Comparison of ENCODE assay signal across 8 cellular contexts in genomic region chr7:80134105-80134535, GRCh38. TPM values are rescaled to one million over a fixed set of nuclear protein-coding genes. Genes with fewer than 3 reads are reported as not detected.
A peak's percentile ranks its signal among the peaks of the same experiment; 100 is the strongest.
DNase-seq lines count a peak whose midpoint lies in the region; ATAC-seq, FAIRE-seq and TF ChIP-seq lines count a peak whose summit lies in the region.

No MANE protein-coding gene starts in this region.

- H3K9me3 ChIP-seq in HAP-1: no peaks in the 10 kb centered on the region
- no peaks in the 10 kb centered on the region for H3K9me3 ChIP-seq in iPS-15b (ENCODE audit: control insufficient read depth, insufficient read depth, low read length)
- no peaks in the 10 kb centered on the region for H3K9me3 ChIP-seq in skeletal muscle satellite cell (replicated peaks; ENCODE audit: low read length)

- H3K4me3 ChIP-seq in HAP-1: peak overlapping the region; percentile 95
- H3K4me3 ChIP-seq in iPS-15b (ENCODE audit: low read depth, low read length): peak overlapping the region; percentile 88
- peak overlapping the region; percentile 79 for H3K4me3 ChIP-seq in skeletal muscle satellite cell (ENCODE audit: low read length)

- intact Hi-C loops in activated T-helper 1 cell treated with anti-CD3 and anti-CD28 coated beads, Interleukin-12 subunit alpha, Interleukin-12 subunit beta, Interleukin-2, Interleukin-4 antibody, amounts not matched to agents 30 ng/mL and 10 ng/mL and 1 ng/mL, durations not matched to agents 14 hours and 24 hours and 36 hours (cut with micrococcal nuclease): no loop called here

- H3K27me3 Mint-ChIP-seq in activated T-helper 1 cell treated with anti-CD3 and anti-CD28 coated beads, Interleukin-12 subunit alpha, Interleukin-12 subunit beta, Interleukin-2, Interleukin-4 antibody, amounts not matched to agents 30 ng/mL and 10 ng/mL and 1 ng/mL, durations not matched to agents 14 hours and 24 hours and 36 hours (ENCODE audit: insufficient read depth): peaks cover 53% of the 10 kb centered on the region

- ATAC-seq in HG03196 (IDR thresholded peaks at IDR 0.05; ENCODE audit: unreplicated experiment): no peak

- no peaks in the 10 kb centered on the region for H3K9me3 Mint-ChIP-seq in activated T-helper 1 cell treated with anti-CD3 and anti-CD28 coated beads, Interleukin-12 subunit alpha, Interleukin-12 subunit beta, Interleukin-2, Interleukin-4 antibody, amounts not matched to agents 30 ng/mL and 10 ng/mL and 1 ng/mL, durations not matched to agents 14 hours and 24 hours and 36 hours

- H3K4me1 Mint-ChIP-seq in activated T-helper 1 cell treated with anti-CD3 and anti-CD28 coated beads, Interleukin-12 subunit alpha, Interleukin-12 subunit beta, Interleukin-2, Interleukin-4 antibody, amounts not matched to agents 30 ng/mL and 10 ng/mL and 1 ng/mL, durations not matched to agents 14 hours and 24 hours and 36 hours (ENCODE audit: low read depth): peaks cover 28% of the 10 kb centered on the region

- H3K27ac Mint-ChIP-seq in activated T-helper 1 cell treated with anti-CD3 and anti-CD28 coated beads, Interleukin-12 subunit alpha, Interleukin-12 subunit beta, Interleukin-2, Interleukin-4 antibody, amounts not matched to agents 30 ng/mL and 10 ng/mL and 1 ng/mL, durations not matched to agents 14 hours and 24 hours and 36 hours: no peak overlapping the region

- no peaks in the 10 kb centered on the region for H3K27me3 ChIP-seq in HAP-1 (ENCODE audit: low read depth)
- H3K27me3 ChIP-seq in iPS-15b (ENCODE audit: control insufficient read depth, insufficient read depth, low read length): peaks cover 17% of the 10 kb centered on the region
- H3K27me3 ChIP-seq in skeletal muscle satellite cell (ENCODE audit: control insufficient read depth, insufficient read depth, low read length): no peaks in the 10 kb centered on the region

- peak overlapping the region; percentile 55 for H3K9ac ChIP-seq in iPS-15b (ENCODE audit: low read depth, low read length)
- H3K9ac ChIP-seq in skeletal muscle satellite cell (ENCODE audit: low read depth, low read length): peak overlapping the region; percentile 95

- H3K4me1 ChIP-seq in HAP-1: peaks cover 26% of the 10 kb centered on the region
- H3K4me1 ChIP-seq in iPS-15b (ENCODE audit: control insufficient read depth, insufficient read depth, low read length): peaks cover 7% of the 10 kb centered on the region
- peaks cover 16% of the 10 kb centered on the region for H3K4me1 ChIP-seq in skeletal muscle satellite cell (ENCODE audit: control insufficient read depth, insufficient read depth, low read length)

- no peak for TF ChIP-seq CTCF in D721Med (IDR thresholded peaks at IDR 0.05; ENCODE audit: insufficient read depth, missing control alignments)

- peaks cover 3% of the 10 kb centered on the region for H3K36me3 Mint-ChIP-seq in activated T-helper 1 cell treated with anti-CD3 and anti-CD28 coated beads, Interleukin-12 subunit alpha, Interleukin-12 subunit beta, Interleukin-2, Interleukin-4 antibody, amounts not matched to agents 30 ng/mL and 10 ng/mL and 1 ng/mL, durations not matched to agents 14 hours and 24 hours and 36 hours (ENCODE audit: low read depth)

- DNase-seq in HAP-1 (ENCODE audit: low spot score in 2 of 2) (no peak), D721Med (ENCODE audit: insufficient read length, low spot score) (no peak), GF-D8 (lab: John Stamatoyannopoulos, UW) (no peak), urothelium cell line (ENCODE audit: low spot score) (no peak)
- DNase-seq in activated T-helper 1 cell treated with anti-CD3 and anti-CD28 coated beads, Interleukin-12 subunit alpha, Interleukin-12 subunit beta, Interleukin-2, Interleukin-4 antibody, amounts not matched to agents 30 ng/mL and 10 ng/mL and 1 ng/mL, durations not matched to agents 14 hours and 24 hours and 36 hours (ENCODE audit: low spot score): no peak

- FAIRE-seq in D721Med (lab: Jason Lieb, UNC) (no peak), urothelium cell line (lab: Jason Lieb, UNC) (no peak)

- peak overlapping the region; percentile 81 for H3K4me3 Mint-ChIP-seq in activated T-helper 1 cell treated with anti-CD3 and anti-CD28 coated beads, Interleukin-12 subunit alpha, Interleukin-12 subunit beta, Interleukin-2, Interleukin-4 antibody, amounts not matched to agents 30 ng/mL and 10 ng/mL and 1 ng/mL, durations not matched to agents 14 hours and 24 hours and 36 hours

- in situ Hi-C loops in HAP-1 (cut with MboI; ENCODE audit: low sequenced_read_pairs): loop anchor here (25.0 kb wide), 1 partner anchor 278 kb away; no protein-coding TSS in a partner anchor

- H3K36me3 ChIP-seq in HAP-1 (replicated peaks): no peaks in the 10 kb centered on the region; the same call in 1 of the 2 replicates
- H3K36me3 ChIP-seq in iPS-15b (ENCODE audit: control insufficient read depth, insufficient read depth, low read length): no peaks in the 10 kb centered on the region
- no peaks in the 10 kb centered on the region for H3K36me3 ChIP-seq in skeletal muscle satellite cell (ENCODE audit: insufficient read depth, low read length)

- peak overlapping the region; percentile 83 for H3K4me2 ChIP-seq in skeletal muscle satellite cell (ENCODE audit: low read length)

RNA-seq across cellular contexts. Expression of gene GNAI1, which starts 0.5 kb away (rescaled TPM):
- 5.3 and 6.0 TPM in 2 replicates for total RNA-seq in activated T-helper 1 cell treated with anti-CD3 and anti-CD28 coated beads, Interleukin-12 subunit alpha, Interleukin-12 subunit beta, Interleukin-2, Interleukin-4 antibody, amounts not matched to agents 30 ng/mL and 10 ng/mL and 1 ng/mL, durations not matched to agents 14 hours and 24 hours and 36 hours
- total RNA-seq in skeletal muscle satellite cell (2012; rRNA removed): 19.0 and 21.8 TPM in 2 replicates
